ENCODE assay signal across 8 cellular contexts in the genomic region with DNA sequence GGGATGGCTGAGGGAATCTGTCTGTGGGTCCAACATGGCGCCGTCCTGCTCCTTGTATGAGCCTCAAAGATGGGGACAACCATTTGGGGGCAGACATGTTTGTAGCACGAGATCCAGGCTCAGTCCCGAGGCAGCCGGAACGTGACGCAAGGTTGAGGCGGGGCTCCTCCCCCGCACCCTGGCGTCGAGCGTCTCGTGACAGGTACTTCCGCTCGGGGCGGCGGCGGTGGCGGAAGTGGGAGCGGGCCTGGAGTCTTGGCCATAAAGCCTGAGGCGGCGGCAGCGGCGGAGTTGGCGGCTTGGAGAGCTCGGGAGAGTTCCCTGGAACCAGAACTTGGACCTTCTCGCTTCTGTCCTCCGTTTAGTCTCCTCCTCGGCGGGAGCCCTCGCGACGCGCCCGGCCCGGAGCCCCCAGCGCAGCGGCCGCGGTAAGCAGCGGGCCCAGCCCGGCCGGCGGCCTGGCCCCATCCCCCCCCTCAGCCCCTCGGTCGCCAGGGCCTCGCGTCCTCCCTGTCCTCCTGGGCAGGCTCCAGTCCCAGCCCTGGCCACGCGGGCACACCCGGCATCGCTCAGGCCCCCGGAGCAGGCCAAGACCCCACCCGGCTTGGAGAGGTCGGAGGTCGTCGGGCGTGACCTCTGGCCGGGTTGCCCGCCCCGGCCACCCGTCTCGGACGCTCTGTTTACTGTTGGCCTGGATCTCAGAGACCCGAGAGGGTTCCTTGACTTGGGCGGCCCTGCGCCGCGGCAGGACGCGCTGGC. TPM values are rescaled to one million over a fixed set of nuclear protein-coding genes. Genes with fewer than 3 reads are reported as not detected.
DNase-seq lines count a peak whose midpoint lies in the region; ATAC-seq and TF ChIP-seq lines count a peak whose summit lies in the region.

A gene (plus strand): TSS at position 252 of the 759 bp plus-strand sequence. CDS start 69,185 bp downstream, outside the sequence.

- H4K91ac ChIP-seq in H9 (ENCODE audit: insufficient read length, low read depth, low read length) = no peak within 1 kb of the TSS

- H3K4ac ChIP-seq in H9 (ENCODE audit: low read depth, low read length) = no peak within 1 kb of the TSS

- no peak within 1 kb of the TSS for H3T11ph ChIP-seq in H9 (ENCODE audit: low read length)

- H3K9me3 ChIP-seq in H9 (ENCODE audit: control insufficient read depth, low read depth, low read length) (no peaks in the 10 kb centered on the region), MG63 (no peaks in the 10 kb centered on the region)

- H3K4me3 ChIP-seq in MG63 (peak within 1 kb of the TSS; percentile 93), fibroblast of the aortic adventitia (ENCODE audit: low read depth, low read length) (peak within 1 kb of the TSS; percentile 92)

- H3K23me2 ChIP-seq in H9 (ENCODE audit: insufficient read length, low read depth, low read length, poor library complexity, severe bottlenecking) = peaks cover 8% of the 10 kb centered on the region

- no peak within 1 kb of the TSS for H4K8ac ChIP-seq in H9 (replicated peaks; ENCODE audit: insufficient read length, low read depth, low read length)

- peaks cover 0 to 3% of the 10 kb centered on the region in 2 experiments; a peak in 1 of 5 replicates for H3K9me3 Mint-ChIP-seq in H9
- no peaks in the 10 kb centered on the region for H3K9me3 Mint-ChIP-seq in nephron progenitor cell
- H3K9me3 Mint-ChIP-seq in stimulated activated naive CD8-positive, alpha-beta T cell treated with anti-CD3 and anti-CD28 coated beads, Interleukin-15, amount 100 ng/mL, for 72 hours = no peaks in the 10 kb centered on the region

- peaks cover 9% of the 10 kb centered on the region; the same call in 1 of the 2 replicates for H3K4me1 ChIP-seq in H9 (ENCODE audit: insufficient read depth, low read length)

- peak within 1 kb of the TSS; percentile 77 for H3K9ac ChIP-seq in H9 (ENCODE audit: extremely low read depth, insufficient read length, low read length)

- H3K4me3 Mint-ChIP-seq in H9 (peak within 1 kb of the TSS; percentile 93 to 96), nephron progenitor cell (peak within 1 kb of the TSS; percentile 92)
- peak within 1 kb of the TSS; percentile 96 to 98 for H3K4me3 Mint-ChIP-seq in stimulated activated naive CD8-positive, alpha-beta T cell treated with anti-CD3 and anti-CD28 coated beads, Interleukin-15, amount 100 ng/mL, for 72 hours

- no peak within 1 kb of the TSS for H2BK20ac ChIP-seq in H9 (ENCODE audit: low read depth, low read length, poor library complexity, severe bottlenecking)

- H3K36me3 Mint-ChIP-seq in H9 (ENCODE audit: insufficient read depth in 1 of 3, low read depth in 3 of 3) = peaks cover 3 to 8% (median 5%) of the 10 kb centered on the region in 3 experiments; a peak in 6 of 7 replicates
- H3K36me3 Mint-ChIP-seq in nephron progenitor cell (ENCODE audit: low read depth) = peaks cover 26% of the 10 kb centered on the region

- no peak within 1 kb of the TSS for H2BK15ac ChIP-seq in H9 (ENCODE audit: low read depth, low read length)

- ATAC-seq in stimulated activated naive CD8-positive, alpha-beta T cell treated with anti-CD3 and anti-CD28 coated beads, Interleukin-15, amount 100 ng/mL, for 72 hours = peak; percentile 97

- H3K4me1 Mint-ChIP-seq in H9 (peaks cover 58 to 75% of the 10 kb centered on the region in 2 experiments), nephron progenitor cell (peaks cover 52% of the 10 kb centered on the region)
- H3K4me1 Mint-ChIP-seq in stimulated activated naive CD8-positive, alpha-beta T cell treated with anti-CD3 and anti-CD28 coated beads, Interleukin-15, amount 100 ng/mL, for 72 hours = peaks cover 60% of the 10 kb centered on the region

- H3K23ac ChIP-seq in H9 (ENCODE audit: insufficient read length, low read depth, low read length) = no peak within 1 kb of the TSS

- no peaks in the 10 kb centered on the region for H4K20me1 ChIP-seq in H9 (ENCODE audit: control insufficient read depth, insufficient read depth, insufficient read length)

- peaks cover 40% of the 10 kb centered on the region; the same call in 1 of the 2 replicates for H3K79me2 ChIP-seq in H9 (ENCODE audit: insufficient read depth, low read length)

- no peaks in the 10 kb centered on the region for H3K79me1 ChIP-seq in H9 (ENCODE audit: insufficient read depth, low read depth, low read length, poor library complexity, severe bottlenecking)

- H3K27ac Mint-ChIP-seq in H9 = peak within 1 kb of the TSS; percentile 68 to 97 (median 69)
- H3K27ac Mint-ChIP-seq in nephron progenitor cell = peak within 1 kb of the TSS; percentile 95
- peak within 1 kb of the TSS; percentile 97 to 99 for H3K27ac Mint-ChIP-seq in stimulated activated naive CD8-positive, alpha-beta T cell treated with anti-CD3 and anti-CD28 coated beads, Interleukin-15, amount 100 ng/mL, for 72 hours

- H2AK5ac ChIP-seq in H9 (ENCODE audit: insufficient read length, low read length) = no peak within 1 kb of the TSS

- peak within 1 kb of the TSS; percentile 43 for H3K18ac ChIP-seq in H9 (ENCODE audit: insufficient read length, low read depth, low read length)

- H2BK5ac ChIP-seq in H9 (ENCODE audit: insufficient read length, low read length) = no peak within 1 kb of the TSS

- H3K4me2 ChIP-seq in H9 (ENCODE audit: insufficient read depth, insufficient read length, low read length) = peak within 1 kb of the TSS; percentile 73

- H3K36me3 ChIP-seq in MG63 = peaks cover 21% of the 10 kb centered on the region

- peak within 1 kb of the TSS; percentile 85 for H3K14ac ChIP-seq in H9 (ENCODE audit: insufficient read depth, low read length)

- H2AFZ ChIP-seq in H9 (ENCODE audit: low read length) = no peak within 1 kb of the TSS

- H2BK120ac ChIP-seq in H9 (ENCODE audit: low read depth, low read length, poor library complexity, severe bottlenecking) = no peak within 1 kb of the TSS

- H2BK12ac ChIP-seq in H9 (ENCODE audit: insufficient read length, low read depth, low read length) = no peak within 1 kb of the TSS

- WGBS in H9 (ENCODE audit: extremely low coverage, insufficient read length, low lambda C conversion rate) = no CpG with 5 or more reads among the region's 71 CpGs

- H3K27me3 Mint-ChIP-seq in H9 (ENCODE audit: low read depth) (no peaks in the 10 kb centered on the region; the same call in 1 of the 2 replicates), nephron progenitor cell (ENCODE audit: low read depth, poor library complexity) (peaks cover 26% of the 10 kb centered on the region)
- H3K27me3 Mint-ChIP-seq in stimulated activated naive CD8-positive, alpha-beta T cell treated with anti-CD3 and anti-CD28 coated beads, Interleukin-15, amount 100 ng/mL, for 72 hours = peaks cover 4% of the 10 kb centered on the region

- no peak within 1 kb of the TSS for H3K56ac ChIP-seq in H9 (ENCODE audit: insufficient read length, low read depth, low read length)

- no peak for TF ChIP-seq CTCF in H9 (conservative IDR thresholded peaks at IDR 0.05)
- no peak for TF ChIP-seq CTCF in fibroblast of the aortic adventitia (IDR thresholded peaks at IDR 0.05; ENCODE audit: insufficient read depth, low read length)
- TF ChIP-seq CTCF in nephron progenitor cell (IDR thresholded peaks at IDR 0.05) = no peak

- H3K27me3 ChIP-seq in H9 (ENCODE audit: insufficient read depth, low read length) (no peaks in the 10 kb centered on the region), MG63 (0 out of 2 replicates have a peak, but pooled peaks cover 1% of the 10 kb centered on the region)

- H4K5ac ChIP-seq in H9 (ENCODE audit: insufficient read length, low read depth, low read length) = peak within 1 kb of the TSS; percentile 33

- no peak within 1 kb of the TSS for H3K27ac ChIP-seq in H9 (ENCODE audit: insufficient read length, low read depth, low read length)

- DNase-seq in ELR (ENCODE audit: low read depth) = peak; percentile 98
- DNase-seq in H9 = peak; percentile 98
- peak; percentile 99 for DNase-seq in MG63
- DNase-seq in SHP77 treated with DMSO at 0.1 percent for 48 hours (lab: John Stamatoyannopoulos, UW) = peak; percentile 87
- peak; percentile 99 for DNase-seq in activated effector memory CD4-positive, alpha-beta T cell treated with anti-CD3 and anti-CD28 coated beads, Interleukin-2, amount 50 U/mL, for 16 hours
- peak; percentile 98 for DNase-seq in fibroblast of the aortic adventitia (ENCODE audit: low read depth)
- peak; percentile 94 for DNase-seq in nephron progenitor cell
- peak; percentile 94 to 98 for DNase-seq in stimulated activated naive CD8-positive, alpha-beta T cell treated with anti-CD3 and anti-CD28 coated beads, Interleukin-15, amount 100 ng/mL, for 72 hours

RNA-seq across cellular contexts. Expression of the gene that starts here (rescaled TPM):
- total RNA-seq in H9 (2021) (155 and 169 TPM in 2 replicates), fibroblast of the aortic adventitia (ENCODE audit: low replicate concordance) (96.8 and 166 TPM in 2 replicates)
- 156 and 165 TPM in 2 replicates for total RNA-seq in MG63 (2014; rRNA removed; shearing (Covaris generic); ENCODE audit: low replicate concordance)
